11 cellular contexts compared by ENCODE assay signal in genomic region chr3:171640520-171641412, GRCh38.
A peak's percentile ranks its signal among the peaks of the same experiment; 100 is the strongest.
DNase-seq lines count a peak whose midpoint lies in the region; ATAC-seq, FAIRE-seq and TF ChIP-seq lines count a peak whose summit lies in the region.
"Had no signal": no experiment of that assay in that cellular context is flagged by ENCODE, and none has a peak within 500 bp of the region (broad histone marks: within the 10 kb centered on the region; RNA-seq: fewer than 3 reads in every experiment).

No MANE protein-coding gene starts in this region.

- in situ Hi-C loops in SK-MEL-5 (cut with HindIII; ENCODE audit: low pct_unique_long_range_greater_than_20kb, low sequenced_read_pairs), result no loop called here

- ATAC-seq in HG02870 (IDR thresholded peaks at IDR 0.05; ENCODE audit: unreplicated experiment), result no peak
- ATAC-seq: body of pancreas had no signal

- FAIRE-seq in H54 (lab: Jason Lieb, UNC), result peak; percentile 43

- DNase-seq in H54 (ENCODE audit: insufficient read length, low spot score) (no peak), SK-MEL-5 (ENCODE audit: low read depth, low spot score) (peak; percentile 95), foreskin melanocyte (peak; percentile 85), renal cortical epithelial cell (ENCODE audit: low read depth) (peak; percentile 84), amniotic stem cell (lab: John Stamatoyannopoulos, UW) (no peak), germinal center (ENCODE audit: low spot score) (no peak), cerebellum (ENCODE audit: low spot score) (no peak)
- DNase-seq: body of pancreas, GOT3, NCI-H1417 had no signal

- no peak for TF ChIP-seq POLR2A in H54 (IDR thresholded peaks at IDR 0.05; ENCODE audit: low read depth, low read length)

Comparison
In these comparisons a context has a peak if more than half of its experiments do, and no peak if none do; other contexts are left out.
1. DNase-seq: peak in SK-MEL-5 (single experiment), foreskin melanocyte (single experiment) and renal cortical epithelial cell (single experiment); none in H54 (single experiment), amniotic stem cell (single experiment), germinal center (single experiment) and cerebellum (single experiment).